In the genomic region with DNA sequence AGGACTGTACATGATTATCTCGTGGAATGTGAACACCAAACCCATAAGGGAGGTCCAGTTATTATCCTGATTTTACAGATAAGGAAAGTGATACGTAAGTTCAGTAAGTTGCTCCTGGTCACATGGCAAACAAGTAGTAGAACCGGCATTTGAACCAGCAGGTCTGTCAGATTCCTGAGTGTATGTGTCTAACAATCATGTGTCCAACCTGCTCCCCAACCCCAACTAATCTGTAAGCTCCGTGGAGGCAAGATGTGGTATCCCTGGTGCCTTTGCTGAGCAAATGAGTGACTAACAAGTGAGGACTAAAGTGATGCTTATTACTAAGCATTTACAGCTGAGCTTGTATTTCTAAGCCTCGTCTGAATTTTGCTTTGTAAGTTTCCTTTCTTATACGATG, we compare ENCODE assay signal across 28 cellular contexts.
"Had no signal": no experiment of that assay in that cellular context is flagged by ENCODE, and none has a peak within 500 bp of the region (broad histone marks: within the 10 kb centered on the region; RNA-seq: fewer than 3 reads in every experiment).

No MANE protein-coding gene starts in this region.

- H3K27me3 ChIP-seq: adrenal gland, Peyer's patch, SJSA1 had no signal

- ATAC-seq: activated CD4-positive, alpha-beta T cell treated with anti-CD3 and anti-CD28 coated beads for 36 hours; activated CD4-positive, CD25-positive, alpha-beta regulatory T cell treated with anti-CD3 and anti-CD28 coated beads, Interleukin-2, amount 50 U/mL, for 24 hours; activated CD8-positive, alpha-beta T cell treated with anti-CD3 and anti-CD28 coated beads, Interleukin-2, amount 10 ng/mL, durations not matched to agents 7 days and 5 days; activated naive CD4-positive, alpha-beta T cell treated with anti-CD3 and anti-CD28 coated beads, Interleukin-2, amount 50 U/mL, for 72 hours; activated T-cell treated with anti-CD3 and anti-CD28 coated beads, Interleukin-2, amount 50 U/mL, for 4 hours; PC-3; WTC11 had no signal

- H3K4me3 ChIP-seq: adrenal gland, Peyer's patch, SJSA1 had no signal

- DNase-seq: activated CD4-positive, alpha-beta T cell treated with anti-CD3 and anti-CD28 coated beads for 36 hours; activated CD4-positive, alpha-beta T cell treated with anti-CD3 and anti-CD28 coated beads, Interleukin-2, amount 10 ng/mL, durations not matched to agents 7 days and 5 days; activated CD4-positive, alpha-beta T cell treated with anti-CD3 and anti-CD28 coated beads, Interleukin-2, amount 50 U/mL, for 48 hours; activated CD8-positive, alpha-beta T cell treated with anti-CD3 and anti-CD28 coated beads, Interleukin-2, amount 10 ng/mL, durations not matched to agents 7 days and 5 days; activated gamma-delta T cell treated with Interleukin-2 at 50 U/mL for 16 hours; activated naive CD4-positive, alpha-beta T cell treated with anti-CD3 and anti-CD28 coated beads for 36 hours; activated T-cell treated with anti-CD3 and anti-CD28 coated beads, Interleukin-2, amount 50 U/mL, for 4 hours; adrenal gland; NCI-H1092 treated with DMSO at 0.1 percent for 48 hours; NCI-H1417; NCI-H146; NCI-H187; NCI-H2029 treated with DMSO at 0.1 percent for 48 hours; NCI-H2107; NCI-H2171; NCI-H510A; NCI-H526; NCI-H748 treated with DMSO at 0.1 percent for 48 hours; NK-92 treated with Interleukin-12 subunit alpha and Interleukin-12 subunit beta, amount 100 ng/mL, for 24 hours; PC-3; Peyer's patch; RPMI8226; SHP77 treated with DMSO at 0.1 percent for 48 hours; SK-N-SH had no signal

- H3K9me3 ChIP-seq: adrenal gland, Peyer's patch, SJSA1, SK-N-SH had no signal

- H3K4me1 ChIP-seq: adrenal gland, Peyer's patch, SJSA1 had no signal

- H3K27ac ChIP-seq: adrenal gland, Peyer's patch, SJSA1 had no signal

- H3K4me2 ChIP-seq: SK-N-SH had no signal

- H3K9ac ChIP-seq: SK-N-SH had no signal
